8 cellular contexts compared by ENCODE assay signal in genomic region chr19:55581145-55581827, GRCh38. TPM values are rescaled to one million over a fixed set of nuclear protein-coding genes. Genes with fewer than 3 reads are reported as not detected.
DNase-seq lines count a peak whose midpoint lies in the region; ATAC-seq and TF ChIP-seq lines count a peak whose summit lies in the region.

No MANE protein-coding gene starts in this region.

- H3K4ac ChIP-seq in mesendoderm (ENCODE audit: low read depth, low read length) = no peak overlapping the region

- POLR2A ChIA-PET in MCF 10A (lab: Yijun Ruan, JAX) = interaction anchor here (0.6 to 2.0 kb wide), 7 partner anchors 18 to 617 kb away, joined by 3 to 23 read pairs (median 3); partner anchors contain the start of genes FIZ1, UBE2S and ZNF524

- no peak overlapping the region for H2BK5ac ChIP-seq in mesendoderm (ENCODE audit: low read length)

- H3K27ac ChIP-seq in BLaER1 treated with 17β-estradiol and CSF1 and Interleukin-3, amounts not matched to agents 10 nM and 100 nM = peak overlapping the region; percentile 71 to 90 (median 85); a peak in 21 of 22 replicates
- H3K27ac ChIP-seq in mesendoderm (ENCODE audit: low read depth, low read length) (no peak overlapping the region), aorta (ENCODE audit: low read depth in 1 of 2, low read length in 2 of 2) (peak overlapping the region in 1 of 2 donors; percentile 52)

- peaks cover 25 to 33% (median 31%) of the 10 kb centered on the region in 11 experiments for H3K36me3 ChIP-seq in BLaER1 treated with 17β-estradiol and CSF1 and Interleukin-3, amounts not matched to agents 10 nM and 100 nM
- peaks cover 7% of the 10 kb centered on the region for H3K36me3 ChIP-seq in mesendoderm (ENCODE audit: control insufficient read depth, insufficient read depth, low read length)
- H3K36me3 ChIP-seq in aorta (ENCODE audit: control insufficient read depth in 1 of 2, insufficient read depth in 2 of 2, low read length in 1 of 2) = peaks cover 0 to 2% of the 10 kb centered on the region in 2 donors

- peak overlapping the region; percentile 71 to 94 (median 86) for H3K4me2 ChIP-seq in BLaER1 treated with 17β-estradiol and CSF1 and Interleukin-3, amounts not matched to agents 10 nM and 100 nM
- H3K4me2 ChIP-seq in mesendoderm (ENCODE audit: low read length) = peak overlapping the region; percentile 17

- H3K4me3 Mint-ChIP-seq in IgD-negative memory B cell (peak overlapping the region; percentile 39 to 83 (median 78)), MCF 10A (ENCODE audit: unreplicated experiment) (peak overlapping the region; percentile 89)

- BruUV-seq in MCF 10A (replicated peaks; lab: Mats Ljungman, UMichigan) = no TSS peak

- H3K4me1 Mint-ChIP-seq in IgD-negative memory B cell (peaks cover 6 to 24% (median 17%) of the 10 kb centered on the region in 3 donors), MCF 10A (ENCODE audit: insufficient read depth, unreplicated experiment) (peaks cover 27% of the 10 kb centered on the region)

- peak overlapping the region; percentile 84 to 94 (median 89) for H3K9ac ChIP-seq in BLaER1 treated with 17β-estradiol and CSF1 and Interleukin-3, amounts not matched to agents 10 nM and 100 nM
- peak overlapping the region; percentile 53 for H3K9ac ChIP-seq in mesendoderm (ENCODE audit: low read length)

- WGBS in mesendoderm (ENCODE audit: extremely low coverage, insufficient coverage, low lambda C conversion rate) = no CpG with 5 or more reads among the region's 12 CpGs
- WGBS in aorta, 2 donors = 30 to 32% methylated on average over 12 of the region's 12 CpGs

- H3K79me1 ChIP-seq in mesendoderm (ENCODE audit: low read length) = peaks cover 4% of the 10 kb centered on the region

- peaks cover 8% of the 10 kb centered on the region for H3K79me2 ChIP-seq in mesendoderm (ENCODE audit: control insufficient read depth, insufficient read depth, low read length)

- peak overlapping the region; percentile 72 for H3K56ac ChIP-seq in mesendoderm (ENCODE audit: low read length)

- H4K8ac ChIP-seq in mesendoderm (ENCODE audit: low read depth, low read length) = peak overlapping the region; percentile 100

- H3K36me3 Mint-ChIP-seq in IgD-negative memory B cell = peaks cover 5% of the 10 kb centered on the region
- peaks cover 8% of the 10 kb centered on the region for H3K36me3 Mint-ChIP-seq in MCF 10A (ENCODE audit: insufficient read depth, unreplicated experiment)

- intact Hi-C loops in MCF 10A (cut with micrococcal nuclease) (no loop called here), aorta (cut with DNase I) (loop anchor here in 1 of 2 donors (2.0 kb wide), 1 partner anchor 32 kb away; no protein-coding TSS in a partner anchor)

- no peak overlapping the region for H2BK15ac ChIP-seq in mesendoderm (replicated peaks; ENCODE audit: low read depth)

- peaks cover 0 to 36% (median 20%) of the 10 kb centered on the region in 11 experiments; a peak in 13 of 22 replicates for H4K20me1 ChIP-seq in BLaER1 treated with 17β-estradiol and CSF1 and Interleukin-3, amounts not matched to agents 10 nM and 100 nM

- TF ChIP-seq CTCF in MCF 10A (IDR thresholded peaks at IDR 0.05; ENCODE audit: unreplicated experiment) = no peak

- no peak overlapping the region for H4K5ac ChIP-seq in mesendoderm (ENCODE audit: low read length)

- CTCF ChIA-PET in MCF 10A (lab: Yijun Ruan, JAX) = interaction anchor here (0.6 to 1.2 kb wide), 4 partner anchors 25 to 1106 kb away, joined by 4 read pairs; partner anchors contain the start of gene ZNF865

- ATAC-seq in aorta (ENCODE audit: low FRiP score) = no peak
- no peak for ATAC-seq in HG03039 (IDR thresholded peaks at IDR 0.05; ENCODE audit: unreplicated experiment)
- ATAC-seq in HG03565 (IDR thresholded peaks at IDR 0.05; ENCODE audit: unreplicated experiment) = no peak

- H3K23ac ChIP-seq in mesendoderm (ENCODE audit: low read length) = no peak overlapping the region

- peaks cover 22 to 39% (median 35%) of the 10 kb centered on the region in 10 experiments for H3K4me1 ChIP-seq in BLaER1 treated with 17β-estradiol and CSF1 and Interleukin-3, amounts not matched to agents 10 nM and 100 nM
- H3K4me1 ChIP-seq in mesendoderm (ENCODE audit: control insufficient read depth, low read depth, low read length) (no peaks in the 10 kb centered on the region), aorta (ENCODE audit: control insufficient read depth in 1 of 2, insufficient read depth in 2 of 2, low read length in 2 of 2) (no peaks in the 10 kb centered on the region)

- no peaks in the 10 kb centered on the region for H3K9me3 ChIP-seq in BLaER1 treated with 17β-estradiol and CSF1 and Interleukin-3, amounts not matched to agents 10 nM and 100 nM (replicated peaks in 1 of 11)
- no peaks in the 10 kb centered on the region for H3K9me3 ChIP-seq in aorta (ENCODE audit: control insufficient read depth, low read length)

- no peak overlapping the region for H3K18ac ChIP-seq in mesendoderm (ENCODE audit: low read length)

- H3K9me3 Mint-ChIP-seq in IgD-negative memory B cell (no peaks in the 10 kb centered on the region), MCF 10A (ENCODE audit: unreplicated experiment) (no peaks in the 10 kb centered on the region)

- peak overlapping the region in 2 of 3 donors; percentile 50 to 54 for H3K27ac Mint-ChIP-seq in IgD-negative memory B cell
- H3K27ac Mint-ChIP-seq in MCF 10A (ENCODE audit: low read depth, unreplicated experiment) = peak overlapping the region; percentile 91

- peak overlapping the region; percentile 69 to 94 (median 82) for H3K4me3 ChIP-seq in BLaER1 treated with 17β-estradiol and CSF1 and Interleukin-3, amounts not matched to agents 10 nM and 100 nM
- H3K4me3 ChIP-seq in mesendoderm (ENCODE audit: low read length) (no peak overlapping the region), aorta (ENCODE audit: low read length in 2 of 2) (peak overlapping the region; percentile 78 to 81)

- H3K27me3 ChIP-seq in BLaER1 treated with 17β-estradiol and CSF1 and Interleukin-3, amounts not matched to agents 10 nM and 100 nM = no peaks in the 10 kb centered on the region
- H3K27me3 ChIP-seq in mesendoderm (ENCODE audit: insufficient read depth, low read length, poor library complexity) (no peaks in the 10 kb centered on the region), aorta (ENCODE audit: control insufficient read depth in 1 of 2, insufficient read depth in 2 of 2, low read length in 1 of 2) (no peaks in the 10 kb centered on the region)

- peak; percentile 17 for DNase-seq in MCF 10A (ENCODE audit: unreplicated experiment)
- DNase-seq in mesendoderm = peak; percentile 56
- no peak for DNase-seq in aorta
- no peak for DNase-seq in NCI-H1092 (lab: John Stamatoyannopoulos, UW)

- no peak overlapping the region for H2BK120ac ChIP-seq in mesendoderm (ENCODE audit: low read depth, low read length)

- no peak overlapping the region for H2AK5ac ChIP-seq in mesendoderm (ENCODE audit: low read length)

- H3K27me3 Mint-ChIP-seq in IgD-negative memory B cell (peaks cover 3% of the 10 kb centered on the region), MCF 10A (ENCODE audit: insufficient read depth, unreplicated experiment) (peaks cover 18% of the 10 kb centered on the region)

RNA-seq across cellular contexts. Expression of gene ZNF579, which starts 0.6 kb away (rescaled TPM):
- 0.79 TPM for polyA plus RNA-seq in IgD-negative memory B cell
- total RNA-seq in MCF 10A (2022) = 11.6 and 12.6 TPM in 2 replicates
- 13.5 TPM for polyA plus RNA-seq in mesendoderm (2013, experiment 1 of 2)
- 13.6 TPM for polyA plus RNA-seq in mesendoderm (2013, experiment 2 of 2)
- 10 to 100 TPM; 12.9 to 13.1 TPM for total RNA-seq in aorta
- 10 to 100 TPM in 1 of 2 donors, under 1 TPM in 1; 0.63 to 12.6 TPM for polyA plus RNA-seq in aorta

RNA-seq across cellular contexts. Expression of gene FIZ1, which starts 18.0 kb away (rescaled TPM):
- polyA plus RNA-seq in IgD-negative memory B cell (3.1 TPM), aorta (10 to 100 TPM in 1 of 2 donors, 1 to 10 TPM in 1; 2.8 to 12.6 TPM)
- total RNA-seq in MCF 10A (2022) (13.5 and 16.3 TPM in 2 replicates), aorta (10 to 100 TPM; 12.7 to 13.2 TPM)
- 13.5 TPM for polyA plus RNA-seq in mesendoderm (2013, experiment 1 of 2)
- 13.7 TPM for polyA plus RNA-seq in mesendoderm (2013, experiment 2 of 2)

RNA-seq across cellular contexts. Expression of gene ZNF524, which starts 18.8 kb away (rescaled TPM):
- 49.6 TPM for polyA plus RNA-seq in IgD-negative memory B cell
- 15.7 and 17.6 TPM in 2 replicates for total RNA-seq in MCF 10A (2022)
- polyA plus RNA-seq in mesendoderm (2013, experiment 1 of 2) = 1.8 TPM
- 1.8 TPM for polyA plus RNA-seq in mesendoderm (2013, experiment 2 of 2)
- 10 to 100 TPM; 13.2 to 17.3 TPM for total RNA-seq in aorta
- 10 to 100 TPM; 13.4 to 38.8 TPM for polyA plus RNA-seq in aorta

RNA-seq across cellular contexts. Expression of gene ZNF865, which starts 24.2 kb away (rescaled TPM):
- 0.36 TPM for polyA plus RNA-seq in IgD-negative memory B cell
- 12.2 and 12.7 TPM in 2 replicates for total RNA-seq in MCF 10A (2022)
- polyA plus RNA-seq in mesendoderm (2013, experiment 1 of 2) = 4.8 TPM
- polyA plus RNA-seq in mesendoderm (2013, experiment 2 of 2) = 4.8 TPM
- 10 to 100 TPM; 13.4 to 16.4 TPM for total RNA-seq in aorta
- 1 to 10 TPM; 1.1 to 5.7 TPM for polyA plus RNA-seq in aorta

RNA-seq across cellular contexts. Expression of gene SBK3, which starts 35.9 kb away (rescaled TPM):
- polyA plus RNA-seq in IgD-negative memory B cell (not detected), aorta (not detected)
- total RNA-seq in MCF 10A (2022) (not detected in 2 replicates), aorta (under 1 TPM in 1 of 2 donors, not detected in 1; 0.48 TPM)
- not detected for polyA plus RNA-seq in mesendoderm (2013, experiment 1 of 2)
- 0.20 TPM for polyA plus RNA-seq in mesendoderm (2013, experiment 2 of 2)

Comparison
In these comparisons a context has a peak if more than half of its experiments do, and no peak if none do; other contexts are left out.
1. DNase-seq: peak in MCF 10A (single experiment) and mesendoderm (single experiment); none in aorta (0 of 2) and NCI-H1092 (single experiment).